ENCODE assay signal across 19 cellular contexts in genomic region chr20:49106332-49106731, GRCh38.
DNase-seq lines count a peak whose midpoint lies in the region; ATAC-seq, FAIRE-seq and TF ChIP-seq lines count a peak whose summit lies in the region.
"Had no signal": no experiment of that assay in that cellular context is flagged by ENCODE, and none has a peak within 500 bp of the region (broad histone marks: within the 10 kb centered on the region; RNA-seq: fewer than 3 reads in every experiment).

No MANE protein-coding gene starts in this region.

- intact Hi-C loops in HepG2 (cut with micrococcal nuclease; ENCODE audit: unreplicated experiment) = no loop called here
- intact Hi-C loops in right lobe of liver (cut with DNase I) = no loop called here

- no peaks in the 10 kb centered on the region for H3K9me3 Mint-ChIP-seq in endodermal cell
- no peaks in the 10 kb centered on the region for H3K9me3 Mint-ChIP-seq in chondrocyte (ENCODE audit: low read depth)
- H3K9me3 Mint-ChIP-seq: CD4-positive, alpha-beta T cell; IgD-negative memory B cell had no signal

- H3K9ac ChIP-seq in HepG2 (ENCODE audit: insufficient read depth, low read depth, low read length) (no peak overlapping the region), SU-DHL-6 (ENCODE audit: low read length) (no peak overlapping the region), endodermal cell (ENCODE audit: extremely low read depth, low read length, poor library complexity, severe bottlenecking) (no peak overlapping the region)
- H3K9ac ChIP-seq: BLaER1, GM23248 had no signal

- CTCF ChIA-PET in HepG2 (lab: Yijun Ruan, JAX; ENCODE audit: low intra/inter-chr PET ratio, low total read pairs) = no interaction called here

- H3K4me1 ChIP-seq in HepG2 (ENCODE audit: insufficient read depth, low read length) (no peaks in the 10 kb centered on the region), right lobe of liver (no peaks in the 10 kb centered on the region), endodermal cell (ENCODE audit: control insufficient read depth, insufficient read depth, low read length) (peaks cover 3% of the 10 kb centered on the region)
- H3K4me1 ChIP-seq: BLaER1 had no signal

- H3K79me2 ChIP-seq in HepG2 (ENCODE audit: insufficient read depth, low read length) = no peaks in the 10 kb centered on the region
- no peaks in the 10 kb centered on the region for H3K79me2 ChIP-seq in SU-DHL-6 (ENCODE audit: insufficient read depth, low read length)

- no peak for TF ChIP-seq RAD21 in HepG2 (CRISPR knock-in tag; IDR thresholded peaks at IDR 0.05)

- in situ Hi-C loops in HepG2 (cut with HindIII; ENCODE audit: extremely low pct_ligation_motif_present, low pct_unique_long_range_greater_than_20kb) = no loop called here

- no peaks in the 10 kb centered on the region for H4K20me1 ChIP-seq in HepG2 (ENCODE audit: insufficient read depth, low read length)
- no peaks in the 10 kb centered on the region for H4K20me1 ChIP-seq in SU-DHL-6 (ENCODE audit: low read depth, low read length)

- POLR2A ChIA-PET in HepG2 (lab: Yijun Ruan, JAX) = no interaction called here

- H3K36me3 ChIP-seq in HepG2 (replicated peaks in 1 of 2; ENCODE audit: control insufficient read depth in 1 of 2, insufficient read depth in 2 of 2, low read length in 2 of 2) = peaks cover 11 to 35% of the 10 kb centered on the region in 2 experiments
- H3K36me3 ChIP-seq in right lobe of liver = peaks cover 0 to 31% (median 11%) of the 10 kb centered on the region in 4 donors
- H3K36me3 ChIP-seq in SU-DHL-6 (ENCODE audit: low read length) = peaks cover 7% of the 10 kb centered on the region; the same call in 1 of the 2 replicates
- peaks cover 62% of the 10 kb centered on the region for H3K36me3 ChIP-seq in endodermal cell (ENCODE audit: control insufficient read depth, insufficient read depth, low read length)

- H3K9me2 ChIP-seq in SU-DHL-6 (replicated peaks; ENCODE audit: insufficient read depth, low read length) = no peaks in the 10 kb centered on the region

- H2AFZ ChIP-seq in HepG2 (ENCODE audit: low read length) = no peak overlapping the region
- H2AFZ ChIP-seq in SU-DHL-6 (ENCODE audit: low read depth, low read length, severe bottlenecking) = no peak overlapping the region
- H2AFZ ChIP-seq: GM23248 had no signal

- H3K27me3 Mint-ChIP-seq in endodermal cell (ENCODE audit: insufficient read depth) (no peaks in the 10 kb centered on the region), chondrocyte (ENCODE audit: low read depth) (no peaks in the 10 kb centered on the region)
- H3K27me3 Mint-ChIP-seq: CD4-positive, alpha-beta T cell; IgD-negative memory B cell had no signal

- H3K4me2 ChIP-seq in HepG2 (ENCODE audit: low read depth, low read length) = no peak overlapping the region
- no peak overlapping the region for H3K4me2 ChIP-seq in SU-DHL-6 (ENCODE audit: low read depth, low read length, poor library complexity, severe bottlenecking)
- H3K4me2 ChIP-seq: BLaER1 had no signal

- H3F3A ChIP-seq in SU-DHL-6 (ENCODE audit: insufficient read depth) = peaks cover 37% of the 10 kb centered on the region

- H3K27ac Mint-ChIP-seq in endodermal cell (peak overlapping the region; percentile 67), chondrocyte (ENCODE audit: unreplicated experiment) (no peak overlapping the region)
- H3K27ac Mint-ChIP-seq: CD4-positive, alpha-beta T cell had no signal

- no peaks in the 10 kb centered on the region for H3K27me3 ChIP-seq in HepG2 (ENCODE audit: control insufficient read depth in 1 of 2, insufficient read depth in 2 of 2, low read length in 2 of 2)
- H3K27me3 ChIP-seq in right lobe of liver = no peaks in the 10 kb centered on the region
- no peaks in the 10 kb centered on the region for H3K27me3 ChIP-seq in SU-DHL-6 (ENCODE audit: low read length)
- H3K27me3 ChIP-seq in endodermal cell (ENCODE audit: control insufficient read depth, insufficient read depth, low read length, poor library complexity, severe bottlenecking) = no peaks in the 10 kb centered on the region
- H3K27me3 ChIP-seq: BLaER1 had no signal

- H3K4me3 ChIP-seq in HepG2 (replicated peaks in 1 of 3; ENCODE audit: insufficient read depth in 1 of 3, low read depth in 2 of 3, low read length in 3 of 3) (no peak overlapping the region), right lobe of liver (no peak overlapping the region), SU-DHL-6 (ENCODE audit: insufficient read depth, low read length, poor library complexity, severe bottlenecking) (no peak overlapping the region), endodermal cell (ENCODE audit: low read length) (no peak overlapping the region)
- H3K4me3 ChIP-seq: BLaER1, GM23248 had no signal

- H3K4me3 Mint-ChIP-seq in endodermal cell (no peak overlapping the region), chondrocyte (ENCODE audit: unreplicated experiment) (no peak overlapping the region)
- H3K4me3 Mint-ChIP-seq: CD4-positive, alpha-beta T cell had no signal

- ATAC-seq in HepG2 (no peak), right lobe of liver (no peak)

- H3K27ac ChIP-seq in HepG2 (ENCODE audit: extremely low read length, insufficient read depth, low read length) = no peak overlapping the region
- H3K27ac ChIP-seq in right lobe of liver = no peak overlapping the region
- H3K27ac ChIP-seq in SU-DHL-6 (ENCODE audit: low read depth, low read length) = peak overlapping the region; percentile 28; the same call in 1 of the 2 replicates
- peak overlapping the region; percentile 16 for H3K27ac ChIP-seq in endodermal cell (ENCODE audit: low read depth, low read length)
- H3K27ac ChIP-seq: BLaER1, GM23248 had no signal

- TF ChIP-seq POLR2A in HepG2 (IDR thresholded peaks at IDR 0.05; ENCODE audit: insufficient read depth in 1 of 2, low read depth in 2 of 2, low read length in 2 of 2) = peak in 1 of 2 experiments; percentile 40; a peak in 1 of 4 replicates
- TF ChIP-seq POLR2A in right lobe of liver (IDR thresholded peaks at IDR 0.05) = no peak

- 98% methylated on average over 6 of the region's 6 CpGs for WGBS in HepG2 (ENCODE audit: low lambda C conversion rate)
- WGBS in right lobe of liver (ENCODE audit: insufficient coverage, low coverage, low lambda C conversion rate, missing lambda C conversion rate) = 96% methylated on average over 5 of the region's 6 CpGs
- 94 to 97% methylated on average over 5 to 6 of the region's 6 CpGs for WGBS in endodermal cell (ENCODE audit: insufficient coverage in 1 of 2, insufficient read length in 1 of 2), 2 experiments

- TF ChIP-seq CTCF in HepG2 (CRISPR knock-in tag; IDR thresholded peaks at IDR 0.05) = no peak
- TF ChIP-seq CTCF in right lobe of liver (IDR thresholded peaks at IDR 0.05) = no peak
- TF ChIP-seq CTCF in SU-DHL-6 (IDR thresholded peaks at IDR 0.05; ENCODE audit: insufficient read depth, low read length, poor library complexity, severe bottlenecking) = no peak
- TF ChIP-seq CTCF in endodermal cell (conservative IDR thresholded peaks at IDR 0.05) = no peak
- no peak for TF ChIP-seq CTCF in chondrocyte (IDR thresholded peaks at IDR 0.05)

- H3K4me1 Mint-ChIP-seq in endodermal cell (peaks cover 4% of the 10 kb centered on the region), chondrocyte (ENCODE audit: low read depth) (no peaks in the 10 kb centered on the region)

- DNase-seq in HepG2 (ENCODE audit: low spot score) = no peak
- no peak for DNase-seq in right lobe of liver
- DNase-seq in endodermal cell = no peak
- no peak for DNase-seq in epidermal melanocyte (ENCODE audit: insufficient read length, low spot score)
- DNase-seq in cortex of kidney (lab: John Stamatoyannopoulos, UW) = no peak
- DNase-seq in chondrocyte (ENCODE audit: low spot score) = no peak
- DNase-seq: CD4-positive, alpha-beta T cell; DND-41; GM23248; Karpas-422; NCI-H1694; NCI-H2081 treated with DMSO at 0.1 percent for 48 hours; NCI-H524 treated with DMSO at 0.1 percent for 48 hours; Right ventricle myocardium superior; SW 1271 had no signal

- H3K9me3 ChIP-seq in HepG2 (ENCODE audit: low read length) (no peaks in the 10 kb centered on the region), right lobe of liver (no peaks in the 10 kb centered on the region), SU-DHL-6 (ENCODE audit: insufficient read depth, low read length) (no peaks in the 10 kb centered on the region), endodermal cell (ENCODE audit: control insufficient read depth, low read length) (no peaks in the 10 kb centered on the region)
- H3K9me3 ChIP-seq: BLaER1 had no signal

- FAIRE-seq in HepG2 (lab: Jason Lieb, UNC) = no peak
- FAIRE-seq: GM12891 had no signal

- BruUV-seq in HepG2 (replicated peaks; lab: Mats Ljungman, UMichigan) = no TSS peak

- H3K36me3 Mint-ChIP-seq in endodermal cell (ENCODE audit: low read depth) = peaks cover 57% of the 10 kb centered on the region
- peaks cover 23% of the 10 kb centered on the region for H3K36me3 Mint-ChIP-seq in chondrocyte (ENCODE audit: low read depth)

- TF ChIP-seq EP300 in HepG2 (IDR thresholded peaks at IDR 0.05; ENCODE audit: low read depth in 2 of 2, low read length in 2 of 2) (no peak), HepG2 (CRISPR knock-in tag; IDR thresholded peaks at IDR 0.05; ENCODE audit: borderline replicate concordance) (no peak)

TF ChIP-seq in HepG2, 621 proteins besides CTCF, POLR2A, EP300 and RAD21 (continues in another document):
- TF ChIP-seq TFE3 (CRISPR knock-in tag; IDR thresholded peaks at IDR 0.05) = 0 out of 2 replicates have a peak, but pooled peaks have one; percentile 7
- TF ChIP-seq GABPA (IDR thresholded peaks at IDR 0.05; ENCODE audit: low read depth, low read length) = no peak
- TF ChIP-seq GABPA (CRISPR knock-in tag; IDR thresholded peaks at IDR 0.05; ENCODE audit: low read depth) = no peak
- 0 out of 2 replicates have a peak, but pooled peaks have one; percentile 52 for TF ChIP-seq TOPORS (CRISPR knock-in tag; IDR thresholded peaks at IDR 0.05)
- peak; percentile 41; the same call in 1 of the 2 replicates for TF ChIP-seq AKAP8 (CRISPR knock-in tag; IDR thresholded peaks at IDR 0.05)

Comparison
In these comparisons a context has a peak if more than half of its experiments do, and no peak if none do; other contexts are left out.
1. H3K27ac ChIP-seq: peak in SU-DHL-6 (single experiment) and endodermal cell (single experiment); none in HepG2 (single experiment) and right lobe of liver (0 of 3).